19 cellular contexts compared by ENCODE assay signal in genomic region chr2:233101826-233102225, GRCh38. TPM values are rescaled to one million over a fixed set of nuclear protein-coding genes. Genes with fewer than 3 reads are reported as not detected.
DNase-seq lines count a peak whose midpoint lies in the region; ATAC-seq, FAIRE-seq and TF ChIP-seq lines count a peak whose summit lies in the region.
"Had no signal": no experiment of that assay in that cellular context is flagged by ENCODE, and none has a peak within 500 bp of the region (broad histone marks: within the 10 kb centered on the region; RNA-seq: fewer than 3 reads in every experiment).

No MANE protein-coding gene starts in this region.

- H3K4me1 ChIP-seq in HepG2 (ENCODE audit: insufficient read depth, low read length) (no peaks in the 10 kb centered on the region), right lobe of liver (no peaks in the 10 kb centered on the region), OCI-LY7 (ENCODE audit: insufficient read depth, low read length, poor library complexity, severe bottlenecking) (peaks cover 68% of the 10 kb centered on the region)
- H3K4me1 ChIP-seq: BE2C had no signal

- no peak for FAIRE-seq in HepG2 (lab: Jason Lieb, UNC)
- FAIRE-seq: HTR-8/SVneo had no signal

- BruUV-seq in HepG2 (replicated peaks; lab: Mats Ljungman, UMichigan) (no TSS peak), OCI-LY7 (replicated peaks; lab: Mats Ljungman, UMichigan) (no TSS peak)

- ATAC-seq in HepG2 (no peak), right lobe of liver (no peak), naive B cell (ENCODE audit: low read depth in 2 of 2) (no peak), omental fat pad (ENCODE audit: low FRiP score) (no peak)
- ATAC-seq: CD8-positive, alpha-beta T cell had no signal

- H3K36me3 ChIP-seq in HepG2 (replicated peaks in 1 of 2; ENCODE audit: control insufficient read depth in 1 of 2, insufficient read depth in 2 of 2, low read length in 2 of 2) (peaks cover 0 to 2% of the 10 kb centered on the region in 2 experiments; a peak in 1 of 5 replicates), right lobe of liver (no peaks in the 10 kb centered on the region), OCI-LY7 (ENCODE audit: insufficient read depth, low read length) (peaks cover 28% of the 10 kb centered on the region)
- H3K36me3 ChIP-seq: BE2C had no signal

- no peak overlapping the region for H3K9ac ChIP-seq in HepG2 (ENCODE audit: insufficient read depth, low read depth, low read length)

- H3K9me3 ChIP-seq in HepG2 (ENCODE audit: low read length) (no peaks in the 10 kb centered on the region), right lobe of liver (no peaks in the 10 kb centered on the region), OCI-LY7 (ENCODE audit: low read length) (no peaks in the 10 kb centered on the region)
- H3K9me3 ChIP-seq: BE2C had no signal

- no peaks in the 10 kb centered on the region for H3K9me2 ChIP-seq in OCI-LY7 (ENCODE audit: insufficient read depth, low read length)

- H3K27ac Mint-ChIP-seq in naive B cell: peak overlapping the region; percentile 59 to 99 (median 94)
- H3K27ac Mint-ChIP-seq: HFFc6 had no signal

- no peaks in the 10 kb centered on the region for H3K79me2 ChIP-seq in HepG2 (ENCODE audit: insufficient read depth, low read length)
- H3K79me2 ChIP-seq in OCI-LY7 (ENCODE audit: insufficient read depth, low read depth, low read length): peaks cover 35% of the 10 kb centered on the region; the same call in 1 of the 2 replicates

- TF ChIP-seq CTCF in HepG2 (CRISPR knock-in tag; IDR thresholded peaks at IDR 0.05): no peak
- no peak for TF ChIP-seq CTCF in right lobe of liver (IDR thresholded peaks at IDR 0.05)
- TF ChIP-seq CTCF in OCI-LY7 (conservative IDR thresholded peaks at IDR 0.05; ENCODE audit: low read length): no peak
- TF ChIP-seq CTCF in omental fat pad (IDR thresholded peaks at IDR 0.05): no peak

- TF ChIP-seq POLR2A in HepG2 (IDR thresholded peaks at IDR 0.05; ENCODE audit: insufficient read depth in 1 of 2, low read depth in 2 of 2, low read length in 2 of 2) (no peak), right lobe of liver (IDR thresholded peaks at IDR 0.05) (no peak)

- H3K4me3 Mint-ChIP-seq in naive B cell: peak overlapping the region in 5 of 8 donors; percentile 10 to 68 (median 58)
- H3K4me3 Mint-ChIP-seq: CD8-positive, alpha-beta T cell; HFFc6 had no signal

- no peak for TF ChIP-seq EP300 in HepG2 (IDR thresholded peaks at IDR 0.05; ENCODE audit: low read depth in 2 of 2, low read length in 2 of 2)
- TF ChIP-seq EP300 in HepG2 (CRISPR knock-in tag; IDR thresholded peaks at IDR 0.05; ENCODE audit: borderline replicate concordance): no peak

- intact Hi-C loops in HepG2 (cut with micrococcal nuclease; ENCODE audit: unreplicated experiment) (no loop called here), right lobe of liver (cut with DNase I) (no loop called here), OCI-LY7 (cut with micrococcal nuclease; ENCODE audit: unreplicated experiment) (loop anchor here (2.0 kb wide), 2 partner anchors 23 to 85 kb away; no protein-coding TSS in a partner anchor)

- H3K4me2 ChIP-seq in HepG2 (ENCODE audit: low read depth, low read length) (no peak overlapping the region), OCI-LY7 (ENCODE audit: low read length) (peak overlapping the region; percentile 61)

- no peak for TF ChIP-seq RAD21 in HepG2 (CRISPR knock-in tag; IDR thresholded peaks at IDR 0.05)

- H2AFZ ChIP-seq in HepG2 (ENCODE audit: low read length) (no peak overlapping the region), OCI-LY7 (ENCODE audit: low read length) (no peak overlapping the region)

- no peak for DNase-seq in HepG2 (ENCODE audit: low spot score)
- no peak for DNase-seq in right lobe of liver
- DNase-seq in OCI-LY7 (ENCODE audit: low spot score): peak; percentile 68
- DNase-seq in naive B cell: no peak
- DNase-seq in activated T-cell treated with anti-CD3 and anti-CD28 coated beads, Interleukin-2, amount 50 U/mL, for 1 hour: no peak
- DNase-seq in omental fat pad (ENCODE audit: low spot score): no peak
- DNase-seq in mesenteric fat pad (ENCODE audit: low spot score): no peak
- DNase-seq: BE2C; CD8-positive, alpha-beta T cell; DND-41; GF-D8; HFFc6; KG1; NCI-H1105 treated with DMSO at 0.1 percent for 48 hours; NCI-H187 treated with DMSO at 0.1 percent for 48 hours; NCI-H2171 treated with DMSO at 0.1 percent for 48 hours; NCI-H524; SHP77 treated with DMSO at 0.1 percent for 48 hours had no signal

- no peaks in the 10 kb centered on the region for H4K20me1 ChIP-seq in HepG2 (ENCODE audit: insufficient read depth, low read length)
- no peaks in the 10 kb centered on the region for H4K20me1 ChIP-seq in OCI-LY7 (ENCODE audit: insufficient read depth, low read length)

- H3K4me3 ChIP-seq in HepG2 (replicated peaks in 1 of 3; ENCODE audit: insufficient read depth in 1 of 3, low read depth in 2 of 3, low read length in 3 of 3) (no peak overlapping the region), right lobe of liver (no peak overlapping the region), OCI-LY7 (ENCODE audit: low read depth, low read length, poor library complexity, severe bottlenecking) (peak overlapping the region; percentile 26)

- in situ Hi-C loops in HepG2 (cut with HindIII; ENCODE audit: extremely low pct_ligation_motif_present, low pct_unique_long_range_greater_than_20kb): no loop called here

- no peaks in the 10 kb centered on the region for H3K27me3 Mint-ChIP-seq in naive B cell

- no peak overlapping the region for H3K27ac ChIP-seq in HepG2 (ENCODE audit: extremely low read length, insufficient read depth, low read length)
- no peak overlapping the region for H3K27ac ChIP-seq in right lobe of liver
- peak overlapping the region; percentile 68 for H3K27ac ChIP-seq in OCI-LY7 (ENCODE audit: low read depth, low read length, poor library complexity, severe bottlenecking)

- CTCF ChIA-PET in HepG2 (lab: Yijun Ruan, JAX; ENCODE audit: low intra/inter-chr PET ratio, low total read pairs): no interaction called here
- CTCF ChIA-PET in OCI-LY7 (lab: Charles Lee; ENCODE audit: unreplicated experiment): interaction anchor here (0.9 to 2.5 kb wide), 3 partner anchors 19 to 104 kb away, joined by 3 to 14 read pairs (median 3); no protein-coding TSS in a partner anchor

- peaks cover 82 to 95% (median 89%) of the 10 kb centered on the region in 3 donors for H3K4me1 Mint-ChIP-seq in naive B cell

- no peaks in the 10 kb centered on the region for H3K9me3 Mint-ChIP-seq in naive B cell
- H3K9me3 Mint-ChIP-seq: CD8-positive, alpha-beta T cell had no signal

- H3K27me3 ChIP-seq in HepG2 (ENCODE audit: control insufficient read depth in 1 of 2, insufficient read depth in 2 of 2, low read length in 2 of 2) (no peaks in the 10 kb centered on the region), right lobe of liver (no peaks in the 10 kb centered on the region)

- 92% methylated on average over 9 of the region's 9 CpGs for WGBS in HepG2 (ENCODE audit: low lambda C conversion rate)
- 74% methylated on average over 9 of the region's 9 CpGs for WGBS in right lobe of liver (ENCODE audit: insufficient coverage, low coverage, low lambda C conversion rate, missing lambda C conversion rate)

- POLR2A ChIA-PET in HepG2 (lab: Yijun Ruan, JAX) (no interaction called here), OCI-LY7 (lab: Charles Lee) (interaction anchor here (1.0 to 4.7 kb wide), 9 partner anchors 11 to 143 kb away, joined by 3 to 45 read pairs (median 9); partner anchors contain the start of gene INPP5D)

- peaks cover 23 to 29% of the 10 kb centered on the region in 2 donors for H3K36me3 Mint-ChIP-seq in naive B cell

TF ChIP-seq in HepG2, 621 proteins besides CTCF, POLR2A, EP300 and RAD21:
- 0 out of 2 replicates have a peak, but pooled peaks have one; percentile 16 for TF ChIP-seq ZNF629 (CRISPR knock-in tag; conservative IDR thresholded peaks at IDR 0.05)
- no peak for TF ChIP-seq RXRA (CRISPR knock-in tag; IDR thresholded peaks at IDR 0.05)

RNA-seq across cellular contexts. Expression of gene INPP5D, which starts 41.7 kb away (rescaled TPM):
- 17.7 and 18.0 TPM in 2 replicates for total RNA-seq in HepG2 (2016; rRNA removed; fragmentation: Illumina TruSeq; extraction: Trizol)
- total RNA-seq in HepG2 (2016; cell fraction: cytosol; rRNA removed; fragmentation: Illumina TruSeq; extraction: Trizol; ENCODE audit: low read depth): 4.6 and 5.5 TPM in 2 replicates
- 15.5 and 19.4 TPM in 2 replicates for total RNA-seq in HepG2 (2016; cell fraction: insoluble cytoplasmic fraction; rRNA removed; fragmentation: Illumina TruSeq; extraction: Trizol)
- 12.4 TPM in 2 replicates for total RNA-seq in HepG2 (2016; cell fraction: membrane; rRNA removed; fragmentation: Illumina TruSeq; extraction: Trizol)
- 15.5 and 17.7 TPM in 2 replicates for total RNA-seq in HepG2 (2016; cell fraction: nucleus; rRNA removed; fragmentation: Illumina TruSeq; extraction: Trizol)
- polyA plus RNA-seq in HepG2 (2011; rRNA removed): 16.1 and 16.7 TPM in 2 replicates
- polyA plus RNA-seq in HepG2 (2011; cell fraction: cytosol; rRNA removed): 7.7 and 8.6 TPM in 2 replicates
- polyA plus RNA-seq in HepG2 (2011; cell fraction: nucleus; rRNA removed): 55.2 and 72.1 TPM in 2 replicates
- polyA plus RNA-seq in HepG2 (2012): 36.4 and 42.1 TPM in 2 replicates
- polyA plus RNA-seq in HepG2 (2016; cell fraction: cytosol; fragmentation: Illumina TruSeq; extraction: Trizol; ENCODE audit: low read depth): 2.5 and 2.6 TPM in 2 replicates
- polyA plus RNA-seq in HepG2 (2016; cell fraction: insoluble cytoplasmic fraction; fragmentation: Illumina TruSeq; extraction: Trizol; ENCODE audit: low read depth): 16.3 and 21.7 TPM in 2 replicates
- polyA plus RNA-seq in HepG2 (2016; cell fraction: membrane; fragmentation: Illumina TruSeq; extraction: Trizol; ENCODE audit: low read depth): 8.3 and 8.6 TPM in 2 replicates
- 28.7 and 30.7 TPM in 2 replicates for polyA plus RNA-seq in HepG2 (2016; cell fraction: nucleus; fragmentation: Illumina TruSeq; extraction: Trizol; ENCODE audit: insufficient read depth, low read depth)
- polyA minus RNA-seq in HepG2 (2011; rRNA and poly(A)+ RNA removed; ENCODE audit: low replicate concordance): 0.09 and 29.9 TPM in 2 replicates
- polyA minus RNA-seq in HepG2 (2011; cell fraction: cytosol; rRNA and poly(A)+ RNA removed): 15.4 and 25.3 TPM in 2 replicates
- polyA minus RNA-seq in HepG2 (2011; cell fraction: nucleus; rRNA and poly(A)+ RNA removed): 36.4 and 40.5 TPM in 2 replicates
- 1 to 10 TPM; 3.5 to 8.1 (median 5.5) TPM for total RNA-seq in right lobe of liver
- 68.3 and 79.5 TPM in 2 replicates for total RNA-seq in OCI-LY7 (2014; rRNA removed; shearing (Covaris generic))
- 92.6 and 109 TPM in 2 replicates for total RNA-seq in OCI-LY7 (2022)
- 100 to 1,000 TPM in 4 of 6 donors, 10 to 100 TPM in 2; 56.8 to 230 (median 102) TPM for polyA plus RNA-seq in naive B cell (ENCODE audit: low read depth in 6 of 6)
- 10 to 100 TPM; 17.9 to 55.8 (median 27.6) TPM for total RNA-seq in omental fat pad
- 28.8 TPM for total RNA-seq in mesenteric fat pad
